ENCODE assay signal across 22 cellular contexts in the genomic region with DNA sequence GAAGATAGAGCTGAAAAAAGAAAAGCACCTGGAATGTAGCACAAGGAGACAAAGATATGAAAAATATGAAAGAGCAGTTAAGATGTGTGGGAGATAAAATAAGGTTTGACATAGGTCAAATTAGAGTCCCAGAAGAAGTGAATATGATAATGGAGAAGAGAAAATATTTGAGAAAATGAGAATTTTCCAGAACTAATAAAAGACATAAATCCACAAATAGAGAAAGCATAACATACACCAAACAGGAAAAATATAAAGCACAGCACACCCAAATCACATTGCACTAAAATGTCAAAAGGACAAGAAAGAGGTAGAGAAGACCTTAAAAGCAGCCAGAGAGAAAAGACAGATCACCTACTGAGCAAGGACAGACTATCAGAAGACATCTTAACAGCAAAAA.
"Had no signal": no experiment of that assay in that cellular context is flagged by ENCODE, and none has a peak within 500 bp of the region (broad histone marks: within the 10 kb centered on the region; RNA-seq: fewer than 3 reads in every experiment).

No MANE protein-coding gene starts in this region.

- H3K4me3 Mint-ChIP-seq: activated CD8-positive, alpha-beta memory T cell treated with anti-CD3 and anti-CD28 coated beads, Interleukin-2, amount 10 ng/mL, durations not matched to agents 7 days and 5 days had no signal

- H3K4me2 ChIP-seq: SK-N-SH had no signal

- FAIRE-seq: colon had no signal

- H3K9me3 Mint-ChIP-seq: activated naive CD4-positive, alpha-beta T cell treated with anti-CD3 and anti-CD28 coated beads, Interleukin-2, amount 50 U/mL, for 72 hours had no signal

- H3K27me3 ChIP-seq: brain microvascular endothelial cell, cardiac muscle cell, Peyer's patch, SJCRH30 had no signal

- DNase-seq: activated CD4-positive, alpha-beta T cell treated with anti-CD3 and anti-CD28 coated beads for 4 hours; activated CD8-positive, alpha-beta memory T cell treated with anti-CD3 and anti-CD28 coated beads, Interleukin-2, amount 10 ng/mL, durations not matched to agents 7 days and 5 days; activated effector memory CD4-positive, alpha-beta T cell treated with Interleukin-2 at 50 U/mL for 16 hours; activated naive CD4-positive, alpha-beta T cell treated with Interleukin-2 at 50 U/mL for 16 hours; brain microvascular endothelial cell; cerebellar nuclear complex; Kasumi-1; NCI-H1048; NCI-H146; NCI-H187 treated with DMSO at 0.1 percent for 48 hours; NCI-H2081 treated with DMSO at 0.1 percent for 48 hours; NCI-H446; NCI-H524; Right ventricle myocardium superior; SJCRH30; SK-N-SH had no signal

- H3K4me3 ChIP-seq: cardiac muscle cell, Peyer's patch, SJCRH30 had no signal

- H3K27ac ChIP-seq: brain microvascular endothelial cell, cardiac muscle cell, Peyer's patch, RWPE1, SJCRH30 had no signal

- H3K9ac ChIP-seq: SK-N-SH had no signal

- H3K27ac Mint-ChIP-seq: activated CD8-positive, alpha-beta memory T cell treated with anti-CD3 and anti-CD28 coated beads, Interleukin-2, amount 10 ng/mL, durations not matched to agents 7 days and 5 days; activated naive CD4-positive, alpha-beta T cell treated with anti-CD3 and anti-CD28 coated beads, Interleukin-2, amount 50 U/mL, for 72 hours had no signal

- ATAC-seq: activated CD4-positive, CD25-positive, alpha-beta regulatory T cell treated with anti-CD3 and anti-CD28 coated beads, Interleukin-2, amount 50 U/mL, for 24 hours; activated CD8-positive, alpha-beta memory T cell treated with anti-CD3 and anti-CD28 coated beads, Interleukin-2, amount 10 ng/mL, durations not matched to agents 7 days and 5 days; activated naive CD4-positive, alpha-beta T cell treated with anti-CD3 and anti-CD28 coated beads, Interleukin-2, amount 50 U/mL, for 72 hours had no signal

- H3K9me3 ChIP-seq: Peyer's patch, SJCRH30, SK-N-SH had no signal

- H3K27me3 Mint-ChIP-seq: activated CD8-positive, alpha-beta memory T cell treated with anti-CD3 and anti-CD28 coated beads, Interleukin-2, amount 10 ng/mL, durations not matched to agents 7 days and 5 days had no signal

- H3K4me1 ChIP-seq: Peyer's patch, SJCRH30 had no signal
